Comparison of ENCODE assay signal across 20 cellular contexts in genomic region chr18:28768791-28769768, GRCh38.
"Had no signal": no experiment of that assay in that cellular context is flagged by ENCODE, and none has a peak within 500 bp of the region (broad histone marks: within the 10 kb centered on the region; RNA-seq: fewer than 3 reads in every experiment).

No MANE protein-coding gene starts in this region.

- H3K27me3 Mint-ChIP-seq: activated CD4-positive, alpha-beta T cell treated with anti-CD3 and anti-CD28 coated beads, Interleukin-2, amount 10 ng/mL, durations not matched to agents 24 days and 14 days; activated CD8-positive, alpha-beta T cell treated with anti-CD3 and anti-CD28 coated beads for 36 hours; activated T-cell treated with anti-CD3 and anti-CD28 coated beads, Interleukin-2, amount 50 U/mL, for 24 hours; central memory CD8-positive, alpha-beta T cell; naive thymus-derived CD4-positive, alpha-beta T cell had no signal

- FAIRE-seq: urothelium cell line had no signal

- H3K27me3 ChIP-seq: colonic mucosa, tibial nerve had no signal

- H3K4me3 Mint-ChIP-seq: activated CD4-positive, alpha-beta T cell treated with anti-CD3 and anti-CD28 coated beads, Interleukin-2, amount 10 ng/mL, durations not matched to agents 24 days and 14 days; activated CD8-positive, alpha-beta T cell treated with anti-CD3 and anti-CD28 coated beads for 36 hours; activated naive CD4-positive, alpha-beta T cell treated with anti-CD3 and anti-CD28 coated beads for 36 hours; activated T-cell treated with anti-CD3 and anti-CD28 coated beads, Interleukin-2, amount 50 U/mL, for 24 hours; central memory CD8-positive, alpha-beta T cell; immature natural killer cell; naive thymus-derived CD4-positive, alpha-beta T cell had no signal

- DNase-seq: activated CD4-positive, alpha-beta T cell treated with anti-CD3 and anti-CD28 coated beads, Interleukin-2, amount 10 ng/mL, durations not matched to agents 24 days and 14 days; activated CD8-positive, alpha-beta T cell treated with anti-CD3 and anti-CD28 coated beads for 36 hours; activated naive CD4-positive, alpha-beta T cell treated with anti-CD3 and anti-CD28 coated beads for 36 hours; activated T-cell treated with anti-CD3 and anti-CD28 coated beads, Interleukin-2, amount 50 U/mL, for 24 hours; anterior cingulate cortex; colonic mucosa; erythroblast; immature natural killer cell; left ventricle myocardium superior; mesendoderm; naive thymus-derived CD4-positive, alpha-beta T cell; retina; stimulated activated CD4-positive, alpha-beta T cell treated with anti-CD3 and anti-CD28 coated beads, Interleukin-12 subunit alpha, Interleukin-12 subunit beta, amount 100 ng/mL, for 4 hours; stimulated activated CD4-positive, alpha-beta T cell treated with anti-CD3 and anti-CD28 coated beads, Interleukin-1b, Interleukin-23, amount 100 ng/mL, for 48 hours; stimulated activated naive CD4-positive, alpha-beta T cell treated with Interleukin-2 at 50 U/mL for 16 hours; substantia nigra had no signal

- H3K4me1 ChIP-seq: colonic mucosa had no signal

- H3K4me3 ChIP-seq: colonic mucosa, tibial nerve had no signal

- H3K36me3 ChIP-seq: colonic mucosa, tibial nerve had no signal

- H3K4me1 Mint-ChIP-seq: activated CD4-positive, alpha-beta T cell treated with anti-CD3 and anti-CD28 coated beads, Interleukin-2, amount 10 ng/mL, durations not matched to agents 24 days and 14 days; central memory CD8-positive, alpha-beta T cell had no signal

- H3K36me3 Mint-ChIP-seq: immature natural killer cell; naive thymus-derived CD4-positive, alpha-beta T cell had no signal

- H3K9me3 ChIP-seq: colonic mucosa, tibial nerve had no signal

- ATAC-seq: activated CD8-positive, alpha-beta T cell treated with anti-CD3 and anti-CD28 coated beads for 36 hours; left ventricle myocardium superior; naive thymus-derived CD4-positive, alpha-beta T cell had no signal

- H3K27ac ChIP-seq: colonic mucosa had no signal

- H3K27ac Mint-ChIP-seq: activated CD4-positive, alpha-beta T cell treated with anti-CD3 and anti-CD28 coated beads, Interleukin-2, amount 10 ng/mL, durations not matched to agents 24 days and 14 days; activated CD8-positive, alpha-beta T cell treated with anti-CD3 and anti-CD28 coated beads for 36 hours; activated naive CD4-positive, alpha-beta T cell treated with anti-CD3 and anti-CD28 coated beads for 36 hours; activated T-cell treated with anti-CD3 and anti-CD28 coated beads, Interleukin-2, amount 50 U/mL, for 24 hours; activated T-helper 2 cell treated with anti-CD3 and anti-CD28 coated beads, Interferon-gamma antibody, Interleukin-2, Interleukin-4, amounts not matched to agents 10 μg/mL and 5 μg/mL and 100 μg/mL, durations not matched to agents 14 hours and 24 hours and 36 hours; immature natural killer cell; naive thymus-derived CD4-positive, alpha-beta T cell had no signal

- H3K9me3 Mint-ChIP-seq: activated CD4-positive, alpha-beta T cell treated with anti-CD3 and anti-CD28 coated beads, Interleukin-2, amount 10 ng/mL, durations not matched to agents 24 days and 14 days; activated naive CD4-positive, alpha-beta T cell treated with anti-CD3 and anti-CD28 coated beads for 36 hours; central memory CD8-positive, alpha-beta T cell had no signal
